15 cellular contexts compared by ENCODE assay signal in genomic region chr11:62130498-62131464, GRCh38. TPM values are rescaled to one million over a fixed set of nuclear protein-coding genes. Genes with fewer than 3 reads are reported as not detected.
DNase-seq lines count a peak whose midpoint lies in the region; ATAC-seq and TF ChIP-seq lines count a peak whose summit lies in the region.
"Had no signal": no experiment of that assay in that cellular context is flagged by ENCODE, and none has a peak within 500 bp of the region (broad histone marks: within the 10 kb centered on the region; RNA-seq: fewer than 3 reads in every experiment).

No MANE protein-coding gene starts in this region.

- peaks cover 7% of the 10 kb centered on the region for H4K20me1 ChIP-seq in osteoblast (ENCODE audit: insufficient read depth, low read length)

- TF ChIP-seq CTCF in WTC11 (IDR thresholded peaks at IDR 0.05) (no peak), osteoblast (IDR thresholded peaks at IDR 0.05; ENCODE audit: extremely low read depth, low read depth, low read length) (no peak)

- H3K27me3 ChIP-seq in H7 (ENCODE audit: control insufficient read depth, insufficient read depth, low read length) (no peaks in the 10 kb centered on the region), osteoblast (ENCODE audit: insufficient read depth, low read length) (no peaks in the 10 kb centered on the region)
- H3K27me3 ChIP-seq: BE2C had no signal

- no peaks in the 10 kb centered on the region for H3K9me3 ChIP-seq in osteoblast (ENCODE audit: low read depth, low read length)
- H3K9me3 ChIP-seq: BE2C had no signal

- H3K27ac ChIP-seq in osteoblast (ENCODE audit: low read depth, low read length) = no peak overlapping the region

- no peak overlapping the region for H2AFZ ChIP-seq in osteoblast (ENCODE audit: low read length)

- CTCF ChIA-PET in WTC11 (lab: Charles Lee) = interaction anchor here (0.5 to 1.8 kb wide), 4 partner anchors 13 to 507 kb away, joined by 3 to 6 read pairs (median 4); no protein-coding TSS in a partner anchor

- H3K4me2 ChIP-seq in osteoblast (ENCODE audit: insufficient read depth, low read length) = no peak overlapping the region

- peak; percentile 32; the same call in 1 of the 2 replicates for ATAC-seq in WTC11
- ATAC-seq: CD8-positive, alpha-beta T cell; K562 had no signal

- H3K4me1 ChIP-seq in osteoblast (ENCODE audit: insufficient read depth, low read length) = peaks cover 5% of the 10 kb centered on the region
- H3K4me1 ChIP-seq: BE2C had no signal

- peaks cover 88% of the 10 kb centered on the region for H3K36me3 Mint-ChIP-seq in activated T-cell treated with anti-CD3 and anti-CD28 coated beads, Interleukin-2, amount 50 U/mL, for 24 hours (ENCODE audit: low read depth)
- H3K36me3 Mint-ChIP-seq in WTC11 = peaks cover 59% of the 10 kb centered on the region

- peaks cover 97% of the 10 kb centered on the region for H3K79me2 ChIP-seq in osteoblast (ENCODE audit: insufficient read depth, low read length)

- H3K4me3 ChIP-seq in H7 (ENCODE audit: insufficient read depth, low read depth, low read length) (no peak overlapping the region), osteoblast (ENCODE audit: insufficient read depth, low read length) (no peak overlapping the region)
- H3K4me3 ChIP-seq: K562 had no signal

- DNase-seq in activated T-cell treated with anti-CD3 and anti-CD28 coated beads, Interleukin-2, amount 50 U/mL, for 24 hours = peak; percentile 12
- DNase-seq in activated T-cell treated with anti-CD3 and anti-CD28 coated beads for 4 hours = no peak
- DNase-seq in H7 = peak; percentile 37
- DNase-seq in WTC11 (ENCODE audit: low spot score) = no peak
- peak; percentile 64 for DNase-seq in osteoblast (ENCODE audit: insufficient read length, low spot score, missing footprints)
- no peak for DNase-seq in NCI-H1048 (lab: John Stamatoyannopoulos, UW)
- DNase-seq in DMS153 (lab: John Stamatoyannopoulos, UW) = no peak
- DNase-seq: BE2C; CD8-positive, alpha-beta T cell; NCI-H1105; NCI-H187; NCI-H446 had no signal

- H3K36me3 ChIP-seq in H7 (replicated peaks; ENCODE audit: control insufficient read depth, insufficient read depth, low read length) = peaks cover 31% of the 10 kb centered on the region
- H3K36me3 ChIP-seq in osteoblast (ENCODE audit: insufficient read depth, low read length) = peaks cover 42% of the 10 kb centered on the region

- H3K27me3 Mint-ChIP-seq in activated T-cell treated with anti-CD3 and anti-CD28 coated beads, Interleukin-2, amount 50 U/mL, for 24 hours = no peaks in the 10 kb centered on the region
- no peaks in the 10 kb centered on the region for H3K27me3 Mint-ChIP-seq in WTC11 (ENCODE audit: low read depth)

- no peak overlapping the region for H3K4me3 Mint-ChIP-seq in activated T-cell treated with anti-CD3 and anti-CD28 coated beads, Interleukin-2, amount 50 U/mL, for 24 hours
- no peak overlapping the region for H3K4me3 Mint-ChIP-seq in WTC11
- H3K4me3 Mint-ChIP-seq: CD8-positive, alpha-beta T cell had no signal

- H3K27ac Mint-ChIP-seq in activated T-cell treated with anti-CD3 and anti-CD28 coated beads, Interleukin-2, amount 50 U/mL, for 24 hours = no peak overlapping the region
- no peak overlapping the region for H3K27ac Mint-ChIP-seq in WTC11
- H3K27ac Mint-ChIP-seq: CD8-positive, alpha-beta T cell had no signal

- POLR2A ChIA-PET in WTC11 (lab: Charles Lee) = no interaction called here

- no peaks in the 10 kb centered on the region for H3K9me3 Mint-ChIP-seq in activated T-cell treated with anti-CD3 and anti-CD28 coated beads, Interleukin-2, amount 50 U/mL, for 24 hours
- no peaks in the 10 kb centered on the region for H3K9me3 Mint-ChIP-seq in WTC11
- H3K9me3 Mint-ChIP-seq: CD8-positive, alpha-beta T cell had no signal

- peaks cover 31% of the 10 kb centered on the region for H3K4me1 Mint-ChIP-seq in activated T-cell treated with anti-CD3 and anti-CD28 coated beads, Interleukin-2, amount 50 U/mL, for 24 hours (ENCODE audit: low read depth)
- peaks cover 7% of the 10 kb centered on the region for H3K4me1 Mint-ChIP-seq in WTC11

TF ChIP-seq in WTC11, 78 proteins besides CTCF, POLR2A, EP300 and RAD21:
- no peak for TF ChIP-seq ZBTB21 (CRISPR knock-in tag; IDR thresholded peaks at IDR 0.05; ENCODE audit: borderline replicate concordance)
- no peak for TF ChIP-seq NFYB (CRISPR knock-in tag; conservative IDR thresholded peaks at IDR 0.05; ENCODE audit: low read depth)
- no peak for TF ChIP-seq STAT6 (CRISPR knock-in tag; conservative IDR thresholded peaks at IDR 0.05; ENCODE audit: low read depth)
- TF ChIP-seq SMAD3 (CRISPR knock-in tag; IDR thresholded peaks at IDR 0.05; ENCODE audit: borderline replicate concordance) = no peak
- no peak for TF ChIP-seq USF1 (CRISPR knock-in tag; IDR thresholded peaks at IDR 0.05)
- no peak for TF ChIP-seq GRHL2 (CRISPR knock-in tag; IDR thresholded peaks at IDR 0.05; ENCODE audit: insufficient replicate concordance, severe bottlenecking)

RNA-seq across cellular contexts. Expression of gene INCENP, which starts 7.0 kb away (rescaled TPM):
- total RNA-seq in H7 (2014; rRNA removed; shearing (Covaris generic)) = 96.8 and 107 TPM in 2 replicates
- total RNA-seq in WTC11 (2021) (125 to 158 TPM (median 126 TPM) in 3 replicates), osteoblast (8.7 and 13.8 TPM in 2 replicates)

RNA-seq across cellular contexts. Expression of gene SCGB1D1, which starts 59.2 kb away (rescaled TPM):
- total RNA-seq in H7 (2014; rRNA removed; shearing (Covaris generic)) = not detected in 2 replicates
- total RNA-seq in WTC11 (2021) (not detected in 3 replicates), osteoblast (not detected in 2 replicates)
- total RNA-seq: CD8-positive, alpha-beta T cell; Daoy; K562; M059J had no signal

Comparison
In these comparisons a context has a peak if more than half of its experiments do, and no peak if none do; other contexts are left out.
1. DNase-seq: peak in activated T-cell treated with anti-CD3 and anti-CD28 coated beads, Interleukin-2, amount 50 U/mL, for 24 hours (single experiment), H7 (single experiment) and osteoblast (single experiment); none in activated T-cell treated with anti-CD3 and anti-CD28 coated beads for 4 hours (single experiment), WTC11 (single experiment), NCI-H1048 (single experiment) and DMS153 (single experiment).